Comparison of ENCODE assay signal across 23 cellular contexts in the genomic region with DNA sequence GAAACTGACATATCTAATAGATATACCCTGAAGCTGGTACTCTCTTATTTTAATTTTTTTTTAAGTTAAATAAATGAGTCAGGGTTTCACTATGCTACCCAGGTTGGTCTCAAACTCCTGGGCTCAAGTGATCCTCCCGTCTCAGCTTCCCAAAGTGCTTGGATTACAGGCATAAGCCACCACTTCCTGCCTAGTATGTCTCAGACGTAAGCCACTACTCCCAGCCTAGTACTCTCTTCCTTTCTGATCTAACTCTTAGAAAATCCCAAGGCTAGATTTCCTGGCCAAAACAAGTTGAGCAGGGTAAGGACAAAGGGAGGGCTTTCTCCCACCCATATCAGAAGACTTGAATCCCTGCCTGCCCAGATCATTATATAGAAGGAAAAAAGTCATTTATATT. TPM values are rescaled to one million over a fixed set of nuclear protein-coding genes. Genes with fewer than 3 reads are reported as not detected.
DNase-seq lines count a peak whose midpoint lies in the region; ATAC-seq, FAIRE-seq and TF ChIP-seq lines count a peak whose summit lies in the region.
"Had no signal": no experiment of that assay in that cellular context is flagged by ENCODE, and none has a peak within 500 bp of the region (broad histone marks: within the 10 kb centered on the region; RNA-seq: fewer than 3 reads in every experiment).

No MANE protein-coding gene starts in this region.

- TF ChIP-seq POLR2A in GM12892 (IDR thresholded peaks at IDR 0.05; ENCODE audit: low read depth, low read length): no peak

- no peak overlapping the region for H3K4me3 ChIP-seq in fibroblast of the aortic adventitia (ENCODE audit: low read depth, low read length)
- H3K4me3 ChIP-seq: BLaER1 treated with 17β-estradiol and CSF1 and Interleukin-3, amounts not matched to agents 10 nM and 100 nM; body of pancreas; colonic mucosa; lower lobe of right lung; SJSA1 had no signal

- peak; percentile 12 for DNase-seq in NCI-H82 (lab: John Stamatoyannopoulos, UW)
- DNase-seq in NCI-H82 treated with DMSO at 0.1 percent for 48 hours (lab: John Stamatoyannopoulos, UW; ENCODE audit: unreplicated experiment): no peak
- DNase-seq in RKO (ENCODE audit: low spot score): peak; percentile 11
- DNase-seq in fibroblast of the aortic adventitia (ENCODE audit: low read depth): peak; percentile 38
- DNase-seq in urothelium cell line (ENCODE audit: low spot score): peak; percentile 55
- DNase-seq in retina: no peak
- no peak for DNase-seq in GM12892 (ENCODE audit: insufficient read length)
- DNase-seq: activated CD8-positive, alpha-beta T cell treated with anti-CD3 and anti-CD28 coated beads for 36 hours; activated T-cell treated with anti-CD3 and anti-CD28 coated beads, Interleukin-2, amount 50 U/mL, for 24 hours; body of pancreas; colonic mucosa; lower lobe of right lung; naive thymus-derived CD8-positive, alpha-beta T cell; NCI-H1417 treated with DMSO at 0.1 percent for 48 hours; small intestine; stimulated activated CD4-positive, alpha-beta T cell treated with anti-CD3 and anti-CD28 coated beads, Interleukin-4, amount 100 ng/mL, for 24 hours; T-helper 17 cell had no signal

- ATAC-seq in HG02678 (IDR thresholded peaks at IDR 0.05; ENCODE audit: unreplicated experiment): no peak
- ATAC-seq: activated CD8-positive, alpha-beta T cell treated with anti-CD3 and anti-CD28 coated beads for 36 hours; body of pancreas; lower lobe of right lung; naive thymus-derived CD8-positive, alpha-beta T cell; T-helper 17 cell; WTC11 had no signal

- peak; percentile 68 for FAIRE-seq in urothelium cell line (lab: Jason Lieb, UNC)
- FAIRE-seq in GM12892 (lab: Jason Lieb, UNC): no peak
- FAIRE-seq: small intestine had no signal

- TF ChIP-seq CTCF in fibroblast of the aortic adventitia (IDR thresholded peaks at IDR 0.05; ENCODE audit: insufficient read depth, low read length): no peak

RNA-seq across cellular contexts. Expression of a gene that starts 33.7 kb away (rescaled TPM):
- not detected in 2 replicates for total RNA-seq in fibroblast of the aortic adventitia (ENCODE audit: low replicate concordance)
- not detected for polyA plus RNA-seq in GM12892 (2012; ENCODE audit: missing spikeins)
- total RNA-seq: activated CD8-positive, alpha-beta T cell treated with anti-CD3 and anti-CD28 coated beads for 36 hours; body of pancreas; colonic mucosa; glomerular endothelial cell; lower lobe of right lung; naive thymus-derived CD8-positive, alpha-beta T cell; SJSA1; subcutaneous adipose tissue; T-helper 17 cell had no signal
- polyA plus RNA-seq: naive thymus-derived CD8-positive, alpha-beta T cell; small intestine had no signal

RNA-seq across cellular contexts. Expression of a gene that starts 47.8 kb away (rescaled TPM):
- total RNA-seq in fibroblast of the aortic adventitia (ENCODE audit: low replicate concordance): 1.5 and 9.0 TPM in 2 replicates
- 2.8 TPM for polyA plus RNA-seq in GM12892 (2012; ENCODE audit: missing spikeins)

Comparison
In these comparisons a context has a peak if more than half of its experiments do, and no peak if none do; other contexts are left out.
1. DNase-seq: peak in NCI-H82 (single experiment), RKO (single experiment), fibroblast of the aortic adventitia (single experiment) and urothelium cell line (single experiment); none in NCI-H82 treated with DMSO at 0.1 percent for 48 hours (single experiment), retina (single experiment) and GM12892 (single experiment).